ENCODE assay signal across 8 cellular contexts in the genomic region with DNA sequence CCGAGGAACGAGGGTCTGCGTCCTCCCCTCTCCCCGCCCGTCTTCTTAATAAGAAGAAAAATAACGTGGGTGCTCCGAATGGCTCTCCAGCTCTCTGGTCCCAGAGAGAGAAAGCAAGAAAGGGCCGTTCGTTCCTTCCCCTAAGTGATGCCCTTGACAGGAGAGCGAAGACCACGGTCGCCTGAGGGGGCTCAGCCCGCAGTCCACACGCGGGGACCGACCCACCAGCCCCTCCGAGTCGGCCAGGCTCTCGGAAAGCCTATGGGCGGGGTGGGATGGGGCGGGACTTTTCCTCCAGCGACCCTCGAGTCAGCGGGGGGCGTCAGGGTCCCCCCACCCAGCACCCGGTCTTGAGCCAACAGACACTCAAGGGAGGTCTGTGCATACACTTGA. TPM values are rescaled to one million over a fixed set of nuclear protein-coding genes. Genes with fewer than 3 reads are reported as not detected.
DNase-seq lines count a peak whose midpoint lies in the region; ATAC-seq, FAIRE-seq and TF ChIP-seq lines count a peak whose summit lies in the region.

No MANE protein-coding gene starts in this region.

- CTCF ChIA-PET in CD8-positive, alpha-beta T cell (lab: Charles Lee), result no interaction called here
- CTCF ChIA-PET in endothelial cell of umbilical vein (lab: Charles Lee), result interaction anchor here (0.7 to 1.7 kb wide), 3 partner anchors 10 to 259 kb away, joined by 3 to 8 read pairs (median 3); no protein-coding TSS in a partner anchor

- POLR2A ChIA-PET in CD8-positive, alpha-beta T cell (lab: Charles Lee), result no interaction called here
- POLR2A ChIA-PET in endothelial cell of umbilical vein (lab: Charles Lee), result no interaction called here

- H3K27me3 ChIP-seq in CD8-positive, alpha-beta T cell (ENCODE audit: insufficient read depth, low read length), result peaks cover 23% of the 10 kb centered on the region
- H3K27me3 ChIP-seq in endothelial cell of umbilical vein (ENCODE audit: control insufficient read depth in 2 of 2, insufficient read depth in 2 of 2, low read length in 2 of 2) (peaks cover 0 to 4% of the 10 kb centered on the region in 2 experiments), parathyroid adenoma (ENCODE audit: control insufficient read depth, insufficient read depth, low read length) (no peaks in the 10 kb centered on the region)

- no peaks in the 10 kb centered on the region for H3K9me3 ChIP-seq in CD8-positive, alpha-beta T cell (ENCODE audit: low read length)
- H3K9me3 ChIP-seq in endothelial cell of umbilical vein (replicated peaks; ENCODE audit: control insufficient read depth, insufficient read depth, low read length) (no peaks in the 10 kb centered on the region), parathyroid adenoma (ENCODE audit: control insufficient read depth, low read length) (no peaks in the 10 kb centered on the region)

- no peak overlapping the region for H3K9ac ChIP-seq in endothelial cell of umbilical vein (replicated peaks; ENCODE audit: extremely low read depth, insufficient read depth, low read length)
- H3K9ac ChIP-seq in parathyroid adenoma, result no peak overlapping the region

- no peaks in the 10 kb centered on the region for H3K36me3 Mint-ChIP-seq in CD8-positive, alpha-beta T cell
- H3K36me3 Mint-ChIP-seq in IgD-negative memory B cell, result no peaks in the 10 kb centered on the region

- H3K4me2 ChIP-seq in endothelial cell of umbilical vein (ENCODE audit: insufficient read depth, low read length) (peak overlapping the region; percentile 40), parathyroid adenoma (ENCODE audit: low read length) (peak overlapping the region; percentile 67)

- H2AFZ ChIP-seq in endothelial cell of umbilical vein (ENCODE audit: low read depth, low read length) (peak overlapping the region; percentile 17), parathyroid adenoma (peak overlapping the region; percentile 84)

- no peak overlapping the region for H3K27ac Mint-ChIP-seq in CD8-positive, alpha-beta T cell
- H3K27ac Mint-ChIP-seq in IgD-negative memory B cell, result no peak overlapping the region

- DNase-seq in CD8-positive, alpha-beta T cell, result peak in 1 of 7 experiments; percentile 6
- DNase-seq in endothelial cell of umbilical vein (ENCODE audit: low read depth, low spot score) (no peak), NCI-H1436 treated with DMSO at 0.1 percent for 48 hours (lab: John Stamatoyannopoulos, UW) (no peak), mesenteric fat pad (ENCODE audit: low spot score) (no peak), NCI-H1930 (lab: John Stamatoyannopoulos, UW) (no peak), NCI-H2196 treated with DMSO at 0.1 percent for 48 hours (lab: John Stamatoyannopoulos, UW; ENCODE audit: unreplicated experiment) (no peak)

- H3K79me2 ChIP-seq in endothelial cell of umbilical vein (ENCODE audit: control insufficient read depth, insufficient read depth, low read length) (no peaks in the 10 kb centered on the region), parathyroid adenoma (peaks cover 9% of the 10 kb centered on the region)

- H3K9me3 Mint-ChIP-seq in CD8-positive, alpha-beta T cell, result no peaks in the 10 kb centered on the region
- H3K9me3 Mint-ChIP-seq in IgD-negative memory B cell, result no peaks in the 10 kb centered on the region

- no peak overlapping the region for H3K27ac ChIP-seq in CD8-positive, alpha-beta T cell (ENCODE audit: low read depth, low read length)
- H3K27ac ChIP-seq in endothelial cell of umbilical vein (ENCODE audit: insufficient read depth, low read depth, low read length), result no peak overlapping the region
- H3K27ac ChIP-seq in parathyroid adenoma, result no peak overlapping the region

- dilution Hi-C loops in endothelial cell of umbilical vein (cut with MboI; ENCODE audit: extremely low pct_ligation_motif_present, low sequenced_read_pairs), result no loop called here

- peaks cover 2% of the 10 kb centered on the region for H3K9me1 ChIP-seq in endothelial cell of umbilical vein (replicated peaks; ENCODE audit: control insufficient read depth, extremely low read depth, insufficient read depth, low read length)

- TF ChIP-seq POLR2A in endothelial cell of umbilical vein (IDR thresholded peaks at IDR 0.05; ENCODE audit: low read depth, low read length), result no peak

- H3K4me3 Mint-ChIP-seq in CD8-positive, alpha-beta T cell, result peak overlapping the region; percentile 78
- peak overlapping the region; percentile 50 to 81 (median 68) for H3K4me3 Mint-ChIP-seq in IgD-negative memory B cell

- FAIRE-seq in endothelial cell of umbilical vein (lab: Jason Lieb, UNC), result no peak

- no peak for TF ChIP-seq CTCF in CD8-positive, alpha-beta T cell (IDR thresholded peaks at IDR 0.05)
- TF ChIP-seq CTCF in endothelial cell of umbilical vein (IDR thresholded peaks at IDR 0.05; ENCODE audit: extremely low read depth in 1 of 2, insufficient read depth in 1 of 2, low read depth in 1 of 2, low read length in 2 of 2), result no peak
- no peak for TF ChIP-seq CTCF in parathyroid adenoma (IDR thresholded peaks at IDR 0.05)

- no TSS peak for BruUV-seq in endothelial cell of umbilical vein (replicated peaks; lab: Mats Ljungman, UMichigan)

- H3K4me1 Mint-ChIP-seq in CD8-positive, alpha-beta T cell (ENCODE audit: low read depth), result peaks cover 12% of the 10 kb centered on the region
- H3K4me1 Mint-ChIP-seq in IgD-negative memory B cell, result peaks cover 4 to 10% (median 9%) of the 10 kb centered on the region in 3 donors

- no peaks in the 10 kb centered on the region for H4K20me1 ChIP-seq in endothelial cell of umbilical vein (replicated peaks; ENCODE audit: control insufficient read depth, extremely low read depth, insufficient read depth, low read length)

- no peak for ATAC-seq in CD8-positive, alpha-beta T cell

- H3K4me1 ChIP-seq in CD8-positive, alpha-beta T cell (ENCODE audit: insufficient read depth, low read length), result peaks cover 7% of the 10 kb centered on the region
- H3K4me1 ChIP-seq in endothelial cell of umbilical vein (ENCODE audit: control insufficient read depth, extremely low read depth, insufficient read depth, low read length) (peaks cover 23% of the 10 kb centered on the region), parathyroid adenoma (peaks cover 5% of the 10 kb centered on the region)

- no peaks in the 10 kb centered on the region for H3K36me3 ChIP-seq in CD8-positive, alpha-beta T cell (ENCODE audit: insufficient read depth, low read length)
- H3K36me3 ChIP-seq in endothelial cell of umbilical vein (ENCODE audit: control insufficient read depth in 2 of 2, extremely low read depth in 1 of 2, insufficient read depth in 2 of 2, low read length in 2 of 2), result no peaks in the 10 kb centered on the region
- H3K36me3 ChIP-seq in parathyroid adenoma (ENCODE audit: control insufficient read depth, insufficient read depth, low read length), result no peaks in the 10 kb centered on the region

- no peak overlapping the region for H3K4me3 ChIP-seq in CD8-positive, alpha-beta T cell (ENCODE audit: low read depth, low read length)
- H3K4me3 ChIP-seq in endothelial cell of umbilical vein (replicated peaks in 1 of 3; ENCODE audit: insufficient read depth in 1 of 3, low read depth in 1 of 3, low read length in 3 of 3) (peak overlapping the region in 2 of 3 experiments; percentile 13 to 59), parathyroid adenoma (ENCODE audit: low read depth, low read length) (peak overlapping the region; percentile 29)

- intact Hi-C loops in CD8-positive, alpha-beta T cell (cut with DNase I, micrococcal nuclease), result no loop called here
- intact Hi-C loops in endothelial cell of umbilical vein (cut with micrococcal nuclease), result no loop called here

- peaks cover 29% of the 10 kb centered on the region for H3K27me3 Mint-ChIP-seq in CD8-positive, alpha-beta T cell (ENCODE audit: low read depth)
- H3K27me3 Mint-ChIP-seq in IgD-negative memory B cell, result peaks cover 28% of the 10 kb centered on the region

TF ChIP-seq in endothelial cell of umbilical vein, 7 proteins besides CTCF, POLR2A, EP300 and RAD21:
- TF ChIP-seq JUN (IDR thresholded peaks at IDR 0.05; ENCODE audit: borderline replicate concordance, insufficient read depth, insufficient read length, low read depth), result no peak
- TF ChIP-seq FOS (IDR thresholded peaks at IDR 0.05; ENCODE audit: borderline replicate concordance, insufficient read depth, low read length), result no peak
- no peak for TF ChIP-seq POLR2AphosphoS5 (IDR thresholded peaks at IDR 0.05; ENCODE audit: insufficient read depth, low read depth, low read length)
- TF ChIP-seq EZH2 (IDR thresholded peaks at IDR 0.05; ENCODE audit: borderline replicate concordance, low read depth, low read length, severe bottlenecking), result no peak
- no peak for TF ChIP-seq GATA2 (IDR thresholded peaks at IDR 0.05; ENCODE audit: insufficient read depth, insufficient read length, low read depth, low read length)
- TF ChIP-seq, protein P1, sequence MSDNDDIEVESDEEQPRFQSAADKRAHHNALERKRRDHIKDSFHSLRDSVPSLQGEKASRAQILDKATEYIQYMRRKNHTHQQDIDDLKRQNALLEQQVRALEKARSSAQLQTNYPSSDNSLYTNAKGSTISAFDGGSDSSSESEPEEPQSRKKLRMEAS (IDR thresholded peaks at IDR 0.05; ENCODE audit: insufficient read depth, insufficient read length), result no peak
- no peak for TF ChIP-seq MYC (IDR thresholded peaks at IDR 0.05; ENCODE audit: low read depth, low read length)

RNA-seq across cellular contexts. Expression of a gene that starts 53.2 kb away (rescaled TPM):
- total RNA-seq in CD8-positive, alpha-beta T cell, result 10 to 100 TPM; 62.0 to 66.4 TPM
- polyA plus RNA-seq in IgD-negative memory B cell (8.8 TPM), endothelial cell of umbilical vein (10.5 and 13.3 TPM in 2 replicates)
- total RNA-seq in endothelial cell of umbilical vein (34.8 and 39.6 TPM in 2 replicates), mesenteric fat pad (36.3 TPM)
- 8.3 and 8.7 TPM in 2 replicates for polyA plus RNA-seq in endothelial cell of umbilical vein (2011; cell fraction: cytosol; rRNA removed)
- polyA plus RNA-seq in endothelial cell of umbilical vein (2011; cell fraction: nucleus; rRNA removed), result 50.7 and 58.3 TPM in 2 replicates
- polyA plus RNA-seq in endothelial cell of umbilical vein (2012), result 21.1 and 24.6 TPM in 2 replicates
- polyA minus RNA-seq in endothelial cell of umbilical vein, result 30.5 and 39.0 TPM in 2 replicates
- 18.3 TPM for polyA minus RNA-seq in endothelial cell of umbilical vein (2011; cell fraction: cytosol; rRNA and poly(A)+ RNA removed)
- 59.9 and 64.7 TPM in 2 replicates for polyA minus RNA-seq in endothelial cell of umbilical vein (2011; cell fraction: nucleus; rRNA and poly(A)+ RNA removed)
